ENCODE assay signal across 19 cellular contexts in genomic region chr1:117433943-117434342, GRCh38.
DNase-seq lines count a peak whose midpoint lies in the region; ATAC-seq and TF ChIP-seq lines count a peak whose summit lies in the region.
"Had no signal": no experiment of that assay in that cellular context is flagged by ENCODE, and none has a peak within 500 bp of the region (broad histone marks: within the 10 kb centered on the region; RNA-seq: fewer than 3 reads in every experiment).

No MANE protein-coding gene starts in this region.

- H3K27ac ChIP-seq in foreskin keratinocyte: no peak overlapping the region
- H3K27ac ChIP-seq in A673 (ENCODE audit: low read depth, low read length, poor library complexity, severe bottlenecking): no peak overlapping the region
- H3K27ac ChIP-seq: 22Rv1, A549, BLaER1 had no signal

- no peaks in the 10 kb centered on the region for H3K27me3 Mint-ChIP-seq in memory B cell
- H3K27me3 Mint-ChIP-seq: CD4-positive, alpha-beta memory T cell; IgD-negative memory B cell had no signal

- H3K4me1 Mint-ChIP-seq in memory B cell: peaks cover 14% of the 10 kb centered on the region
- H3K4me1 Mint-ChIP-seq: CD14-positive monocyte had no signal

- H3K4me3 ChIP-seq in fibroblast of villous mesenchyme (ENCODE audit: low read depth, low read length): no peak overlapping the region
- no peak overlapping the region for H3K4me3 ChIP-seq in A673 (ENCODE audit: low read depth, low read length, poor library complexity, severe bottlenecking)
- H3K4me3 ChIP-seq: A549, BLaER1 had no signal

- POLR2A ChIA-PET in A673 (lab: Charles Lee; ENCODE audit: low non-redundant PET): no interaction called here

- H3K9me3 ChIP-seq in A673 (ENCODE audit: low read depth, low read length, poor library complexity, severe bottlenecking): no peaks in the 10 kb centered on the region
- H3K9me3 ChIP-seq: A549, BLaER1 had no signal

- DNase-seq in DMS53 (lab: John Stamatoyannopoulos, UW) (peak; percentile 1), DMS53 treated with DMSO at 0.1 percent for 48 hours (lab: John Stamatoyannopoulos, UW; ENCODE audit: unreplicated experiment) (no peak), fibroblast of villous mesenchyme (ENCODE audit: low read depth) (peak; percentile 43), memory B cell (ENCODE audit: low spot score in 2 of 2) (no peak), foreskin keratinocyte (no peak), A673 (ENCODE audit: low spot score) (no peak)
- no peak for DNase-seq in stimulated activated CD8-positive, alpha-beta memory T cell treated with anti-CD3 and anti-CD28 coated beads, Interleukin-4, amount 100 ng/mL, for 48 hours
- no peak for DNase-seq in activated CD4-positive, CD25-positive, alpha-beta regulatory T cell (lab: John Stamatoyannopoulos, UW)
- DNase-seq: Calu3; CD4-positive, alpha-beta memory T cell; GDM1; GOT3 had no signal

- H3K36me3 Mint-ChIP-seq in memory B cell: peaks cover 6% of the 10 kb centered on the region
- H3K36me3 Mint-ChIP-seq: CD4-positive, alpha-beta memory T cell; IgD-negative memory B cell had no signal

- ATAC-seq in memory B cell (ENCODE audit: low read depth): no peak
- no peak for ATAC-seq in foreskin keratinocyte
- ATAC-seq: A549, HCT116, HepG2 had no signal

- H3K27ac Mint-ChIP-seq in memory B cell: peak overlapping the region; percentile 76
- H3K27ac Mint-ChIP-seq: CD14-positive monocyte, IgD-negative memory B cell had no signal

- no peaks in the 10 kb centered on the region for H3K36me3 ChIP-seq in A673 (ENCODE audit: insufficient read depth, low read length, poor library complexity, severe bottlenecking)
- H3K36me3 ChIP-seq: BLaER1 had no signal

- intact Hi-C loops in A673 (cut with micrococcal nuclease; ENCODE audit: unreplicated experiment): no loop called here

- no peaks in the 10 kb centered on the region for H3K4me1 ChIP-seq in foreskin keratinocyte
- no peaks in the 10 kb centered on the region for H3K4me1 ChIP-seq in A673 (ENCODE audit: insufficient read depth, low read length, poor library complexity, severe bottlenecking)
- H3K4me1 ChIP-seq: A549, BLaER1 had no signal

- TF ChIP-seq CTCF in fibroblast of villous mesenchyme (IDR thresholded peaks at IDR 0.05; ENCODE audit: insufficient read depth, low read depth, low read length): no peak
- no peak for TF ChIP-seq CTCF in foreskin keratinocyte (conservative IDR thresholded peaks at IDR 0.05)
- no peak for TF ChIP-seq CTCF in A673 (conservative IDR thresholded peaks at IDR 0.05; ENCODE audit: low read depth, low read length)

- CTCF ChIA-PET in A673 (lab: Charles Lee): no interaction called here

- no TSS peak for BruUV-seq in A673 (replicated peaks; lab: Mats Ljungman, UMichigan)

- no peaks in the 10 kb centered on the region for H3K9me3 Mint-ChIP-seq in memory B cell
- H3K9me3 Mint-ChIP-seq: CD14-positive monocyte; CD4-positive, alpha-beta memory T cell; IgD-negative memory B cell had no signal

- H3K4me3 Mint-ChIP-seq in memory B cell: no peak overlapping the region
- H3K4me3 Mint-ChIP-seq: CD14-positive monocyte; CD4-positive, alpha-beta memory T cell; IgD-negative memory B cell had no signal

- no peaks in the 10 kb centered on the region for H3K27me3 ChIP-seq in foreskin keratinocyte
- no peaks in the 10 kb centered on the region for H3K27me3 ChIP-seq in A673 (replicated peaks; ENCODE audit: insufficient read depth, low read depth, low read length, poor library complexity)
- H3K27me3 ChIP-seq: BLaER1 had no signal

Comparison
In these comparisons a context has a peak if more than half of its experiments do, and no peak if none do; other contexts are left out.
1. DNase-seq: peak in DMS53 (single experiment) and fibroblast of villous mesenchyme (single experiment); none in DMS53 treated with DMSO at 0.1 percent for 48 hours (single experiment), memory B cell (0 of 2), stimulated activated CD8-positive, alpha-beta memory T cell treated with anti-CD3 and anti-CD28 coated beads, Interleukin-4, amount 100 ng/mL, for 48 hours (single experiment), activated CD4-positive, CD25-positive, alpha-beta regulatory T cell (0 of 4), foreskin keratinocyte (0 of 2) and A673 (single experiment).